8 cellular contexts compared by ENCODE assay signal in genomic region chr17:3724373-3725077, GRCh38. TPM values are rescaled to one million over a fixed set of nuclear protein-coding genes. Genes with fewer than 3 reads are reported as not detected.
DNase-seq lines count a peak whose midpoint lies in the region; ATAC-seq and TF ChIP-seq lines count a peak whose summit lies in the region.

No MANE protein-coding gene starts in this region.

- DNase-seq in A673 (ENCODE audit: low spot score) (no peak), HCT116 (ENCODE audit: low read depth, low spot score) (no peak), astrocyte of the cerebellum (ENCODE audit: low read depth) (no peak), substantia nigra (lab: John Stamatoyannopoulos, UW) (no peak)

- POLR2A ChIA-PET in A673 (lab: Charles Lee; ENCODE audit: low non-redundant PET), result no interaction called here
- POLR2A ChIA-PET in HCT116 (lab: Charles Lee), result no interaction called here

- peaks cover 42% of the 10 kb centered on the region for H3K36me3 ChIP-seq in A673 (ENCODE audit: insufficient read depth, low read length, poor library complexity, severe bottlenecking)
- peaks cover 4 to 26% of the 10 kb centered on the region in 2 experiments; a peak in 3 of 4 replicates for H3K36me3 ChIP-seq in HCT116 (ENCODE audit: control insufficient read depth in 1 of 2, insufficient read depth in 2 of 2, low read length in 2 of 2)
- peaks cover 55% of the 10 kb centered on the region for H3K36me3 ChIP-seq in mesodermal cell (ENCODE audit: control insufficient read depth, insufficient read depth, low read length)

- H3K4me1 ChIP-seq in A673 (ENCODE audit: insufficient read depth, low read length, poor library complexity, severe bottlenecking) (no peaks in the 10 kb centered on the region), HCT116 (ENCODE audit: control insufficient read depth in 1 of 2, insufficient read depth in 2 of 2, low read length in 2 of 2) (peaks cover 8 to 37% of the 10 kb centered on the region in 2 experiments), mesodermal cell (ENCODE audit: control insufficient read depth, insufficient read depth, low read length, poor library complexity, severe bottlenecking) (peaks cover 21% of the 10 kb centered on the region)

- TF ChIP-seq POLR2A in HCT116 (IDR thresholded peaks at IDR 0.05; ENCODE audit: borderline replicate concordance, extremely low read depth, insufficient read depth, insufficient read length), result no peak

- H3K27me3 ChIP-seq in A673 (replicated peaks; ENCODE audit: insufficient read depth, low read depth, low read length, poor library complexity) (no peaks in the 10 kb centered on the region), HCT116 (ENCODE audit: insufficient read depth, low read length) (no peaks in the 10 kb centered on the region)

- TF ChIP-seq RAD21 in HCT116 (IDR thresholded peaks at IDR 0.05; ENCODE audit: low read depth), result no peak

- RAD21 ChIA-PET in HCT116 (lab: Charles Lee; ENCODE audit: low non-redundant PET in 1 of 2, low total read pairs in 2 of 2, uncharacterized antibody in 2 of 2, unreplicated experiment in 2 of 2), result interaction anchor here in 1 of 2 experiments (1.1 kb wide), 1 partner anchor 41 kb away, joined by 3 read pairs; no protein-coding TSS in a partner anchor

- H4K20me1 ChIP-seq in HCT116 (ENCODE audit: insufficient read depth), result peaks cover 4% of the 10 kb centered on the region; the same call in 1 of the 2 replicates

- H3K9me3 ChIP-seq in A673 (ENCODE audit: low read depth, low read length, poor library complexity, severe bottlenecking), result no peaks in the 10 kb centered on the region
- H3K9me3 ChIP-seq in HCT116 (ENCODE audit: control insufficient read depth in 1 of 2, insufficient read depth in 1 of 2, low read depth in 1 of 2, low read length in 2 of 2), result no peaks in the 10 kb centered on the region
- no peaks in the 10 kb centered on the region for H3K9me3 ChIP-seq in mesodermal cell (ENCODE audit: control insufficient read depth, low read length)

- H2AFZ ChIP-seq in HCT116 (ENCODE audit: low read depth, low read length, poor library complexity, severe bottlenecking), result no peak overlapping the region

- H3K9me2 ChIP-seq in HCT116 (ENCODE audit: insufficient read depth), result no peaks in the 10 kb centered on the region

- H3K27ac ChIP-seq in A673 (ENCODE audit: low read depth, low read length, poor library complexity, severe bottlenecking) (peak overlapping the region; percentile 90), HCT116 (ENCODE audit: low read depth, low read length) (peak overlapping the region; percentile 70), mesodermal cell (ENCODE audit: low read depth, low read length, severe bottlenecking) (no peak overlapping the region), substantia nigra (ENCODE audit: low read depth, low read length, poor library complexity, severe bottlenecking) (no peak overlapping the region)

- peak overlapping the region; percentile 87 for H3K9ac ChIP-seq in HCT116 (ENCODE audit: low read length)

- intact Hi-C loops in A673 (cut with micrococcal nuclease; ENCODE audit: unreplicated experiment), result no loop called here
- intact Hi-C loops in HCT116 (cut with micrococcal nuclease), result no loop called here

- in situ Hi-C loops in astrocyte of the cerebellum (cut with HindIII; ENCODE audit: low sequenced_read_pairs), result no loop called here

- CTCF ChIA-PET in A673 (lab: Charles Lee) (no interaction called here), HCT116 (lab: Charles Lee) (interaction anchor here (1.6 to 2.5 kb wide), 2 partner anchors 11 to 13 kb away, joined by 7 to 17 read pairs; no protein-coding TSS in a partner anchor)

- no peak for TF ChIP-seq CTCF in A673 (conservative IDR thresholded peaks at IDR 0.05; ENCODE audit: low read depth, low read length)
- no peak for TF ChIP-seq CTCF in HCT116 (IDR thresholded peaks at IDR 0.05 in 2 of 3, conservative IDR thresholded peaks at IDR 0.05 in 1 of 3; ENCODE audit: borderline replicate concordance in 1 of 3, insufficient read depth in 1 of 3, low read depth in 2 of 3, low read length in 2 of 3)
- TF ChIP-seq CTCF in astrocyte of the cerebellum (IDR thresholded peaks at IDR 0.05; ENCODE audit: low read depth, low read length, missing control alignments), result no peak

- H3K4me3 ChIP-seq in A673 (ENCODE audit: low read depth, low read length, poor library complexity, severe bottlenecking) (peak overlapping the region; percentile 98), HCT116 (replicated peaks in 1 of 2; ENCODE audit: low read depth in 1 of 2, low read length in 2 of 2) (peak overlapping the region; percentile 93 to 96), astrocyte of the cerebellum (ENCODE audit: low read depth, low read length) (peak overlapping the region; percentile 78), mesodermal cell (ENCODE audit: extremely low read depth, insufficient read depth, low read length, poor library complexity, severe bottlenecking) (peak overlapping the region; percentile 80)

- no TSS peak for BruUV-seq in A673 (replicated peaks; lab: Mats Ljungman, UMichigan)
- BruUV-seq in HCT116 (replicated peaks; lab: Mats Ljungman, UMichigan), result no TSS peak

- WGBS in mesodermal cell (ENCODE audit: insufficient coverage in 2 of 2), 2 experiments, result 15 to 17% methylated on average over 26 of the region's 27 CpGs

- ATAC-seq in HCT116 (no peak), HG03280 (IDR thresholded peaks at IDR 0.05; ENCODE audit: unreplicated experiment) (no peak), GM18517 (IDR thresholded peaks at IDR 0.05; ENCODE audit: unreplicated experiment) (no peak), GM21825 (IDR thresholded peaks at IDR 0.05; ENCODE audit: unreplicated experiment) (no peak)

- H3K4me2 ChIP-seq in HCT116 (ENCODE audit: low read length), result peak overlapping the region; percentile 88

- peaks cover 52% of the 10 kb centered on the region for H3K79me2 ChIP-seq in HCT116 (ENCODE audit: insufficient read depth, low read length)

TF ChIP-seq in HCT116, 20 proteins besides CTCF, POLR2A, EP300 and RAD21:
- TF ChIP-seq JUND (IDR thresholded peaks at IDR 0.05), result no peak
- no peak for TF ChIP-seq YY1 (IDR thresholded peaks at IDR 0.05; ENCODE audit: extremely low read depth, insufficient replicate concordance, low read depth, low read length)
TF ChIP-seq in HCT116: peak in this region for 0.

RNA-seq across cellular contexts. Expression of gene HASPIN, which starts 0.8 kb away (rescaled TPM):
- total RNA-seq in A673 (2021) (30.1 and 31.4 TPM in 2 replicates), HCT116 (2021; ENCODE audit: unreplicated experiment) (19.6 TPM)
- polyA plus RNA-seq in HCT116 (2012), result 5.8 and 8.6 TPM in 2 replicates
- polyA plus RNA-seq in mesodermal cell (2013, experiment 1 of 2), result 9.0 TPM
- polyA plus RNA-seq in mesodermal cell (2013, experiment 2 of 2), result 8.5 TPM

RNA-seq across cellular contexts. Expression of gene P2RX5, which starts 28.6 kb away (rescaled TPM):
- total RNA-seq in A673 (2021) (0.45 and 1.4 TPM in 2 replicates), HCT116 (2021; ENCODE audit: unreplicated experiment) (9.0 TPM)
- polyA plus RNA-seq in HCT116 (2012), result 14.8 and 15.4 TPM in 2 replicates
- 0.74 TPM for polyA plus RNA-seq in mesodermal cell (2013, experiment 1 of 2)
- polyA plus RNA-seq in mesodermal cell (2013, experiment 2 of 2), result 0.56 TPM

RNA-seq across cellular contexts. Expression of gene EMC6, which starts 55.9 kb away (rescaled TPM):
- total RNA-seq in A673 (2021) (68.7 and 70.9 TPM in 2 replicates), HCT116 (2021; ENCODE audit: unreplicated experiment) (62.4 TPM)
- 33.2 and 47.7 TPM in 2 replicates for polyA plus RNA-seq in HCT116 (2012)
- polyA plus RNA-seq in mesodermal cell (2013, experiment 1 of 2), result 82.4 TPM
- polyA plus RNA-seq in mesodermal cell (2013, experiment 2 of 2), result 69.8 TPM

RNA-seq across cellular contexts. Expression of gene TAX1BP3, which starts 56.1 kb away (rescaled TPM):
- total RNA-seq in A673 (2021) (79.0 and 92.5 TPM in 2 replicates), HCT116 (2021; ENCODE audit: unreplicated experiment) (50.0 TPM)
- polyA plus RNA-seq in HCT116 (2012), result 53.8 and 55.8 TPM in 2 replicates
- polyA plus RNA-seq in mesodermal cell (2013, experiment 1 of 2), result 156 TPM
- polyA plus RNA-seq in mesodermal cell (2013, experiment 2 of 2), result 123 TPM

Comparison
In these comparisons a context has a peak if more than half of its experiments do, and no peak if none do; other contexts are left out.
1. H3K27ac ChIP-seq: peak in A673 (single experiment) and HCT116 (single experiment); none in mesodermal cell (single experiment) and substantia nigra (single experiment).
2. Peak in every context shown above with its lines, with median percentiles within 50 percentile points of each other: H3K4me3 ChIP-seq.